8 cellular contexts compared by ENCODE assay signal in genomic region chr7:73433924-73434700, GRCh38. TPM values are rescaled to one million over a fixed set of nuclear protein-coding genes. Genes with fewer than 3 reads are reported as not detected.
DNase-seq lines count a peak whose midpoint lies in the region; ATAC-seq, FAIRE-seq and TF ChIP-seq lines count a peak whose summit lies in the region.

No MANE protein-coding gene starts in this region.

- no peaks in the 10 kb centered on the region for H3K27me3 ChIP-seq in astrocyte (ENCODE audit: insufficient read depth, low read length)
- H3K27me3 ChIP-seq in osteoblast (ENCODE audit: insufficient read depth, low read length): peaks cover 15% of the 10 kb centered on the region

- peak overlapping the region; percentile 60 for H3K9ac ChIP-seq in astrocyte (ENCODE audit: low read length)

- peaks cover 1% of the 10 kb centered on the region for H3K4me1 Mint-ChIP-seq in astrocyte (ENCODE audit: low read depth, unreplicated experiment)

- peaks cover 4% of the 10 kb centered on the region for H3K36me3 Mint-ChIP-seq in astrocyte (ENCODE audit: low read depth, unreplicated experiment)

- no peaks in the 10 kb centered on the region for H4K20me1 ChIP-seq in astrocyte (ENCODE audit: insufficient read depth, low read length)
- H4K20me1 ChIP-seq in osteoblast (ENCODE audit: insufficient read depth, low read length): peaks cover 5% of the 10 kb centered on the region

- H3K4me1 ChIP-seq in astrocyte (ENCODE audit: insufficient read depth, low read length) (peaks cover 15% of the 10 kb centered on the region), osteoblast (ENCODE audit: insufficient read depth, low read length) (no peaks in the 10 kb centered on the region)

- H3K27me3 Mint-ChIP-seq in astrocyte (ENCODE audit: low read depth, unreplicated experiment): peaks cover 12% of the 10 kb centered on the region

- H3K4me3 Mint-ChIP-seq in astrocyte (ENCODE audit: unreplicated experiment): no peak overlapping the region

- no peak overlapping the region for H3K27ac ChIP-seq in astrocyte (ENCODE audit: low read depth, low read length)
- no peak overlapping the region for H3K27ac ChIP-seq in osteoblast (ENCODE audit: low read depth, low read length)

- no peaks in the 10 kb centered on the region for H3K9me3 Mint-ChIP-seq in astrocyte (ENCODE audit: unreplicated experiment)

- FAIRE-seq in astrocyte (lab: Jason Lieb, UNC): no peak

- DNase-seq in NCI-H146 (lab: John Stamatoyannopoulos, UW): peak; percentile 65
- no peak for DNase-seq in NCI-H146 treated with DMSO at 0.1 percent for 48 hours (lab: John Stamatoyannopoulos, UW; ENCODE audit: unreplicated experiment)
- DNase-seq in astrocyte (ENCODE audit: low read depth): no peak
- DNase-seq in osteoblast (ENCODE audit: insufficient read length, low spot score, missing footprints): peak; percentile 82
- DNase-seq in central memory CD4-positive, alpha-beta T cell: no peak
- DNase-seq in occipital lobe (lab: John Stamatoyannopoulos, UW): no peak

- no peak for TF ChIP-seq POLR2A in GM18505 (IDR thresholded peaks at IDR 0.05; ENCODE audit: borderline replicate concordance, extremely low read depth, insufficient read depth, insufficient read length)

- H3K9me3 ChIP-seq in astrocyte (ENCODE audit: insufficient read depth, low read depth, low read length): peaks cover 4% of the 10 kb centered on the region
- no peaks in the 10 kb centered on the region for H3K9me3 ChIP-seq in osteoblast (ENCODE audit: low read depth, low read length)

- TF ChIP-seq CTCF in astrocyte (IDR thresholded peaks at IDR 0.05; ENCODE audit: insufficient read depth, low read depth, low read length) (no peak), osteoblast (IDR thresholded peaks at IDR 0.05; ENCODE audit: extremely low read depth, low read depth, low read length) (no peak)

- H3K4me3 ChIP-seq in astrocyte (ENCODE audit: insufficient read depth, low read depth, low read length) (peak overlapping the region; percentile 57), osteoblast (ENCODE audit: insufficient read depth, low read length) (peak overlapping the region; percentile 65)

- H3K36me3 ChIP-seq in astrocyte (ENCODE audit: insufficient read depth, low read length): no peaks in the 10 kb centered on the region
- peaks cover 3% of the 10 kb centered on the region for H3K36me3 ChIP-seq in osteoblast (ENCODE audit: insufficient read depth, low read length)

- H2AFZ ChIP-seq in astrocyte (ENCODE audit: low read depth, low read length) (peak overlapping the region; percentile 90), osteoblast (ENCODE audit: low read length) (peak overlapping the region; percentile 29)

- H3K79me2 ChIP-seq in astrocyte (ENCODE audit: insufficient read depth, low read length): no peaks in the 10 kb centered on the region
- no peaks in the 10 kb centered on the region for H3K79me2 ChIP-seq in osteoblast (ENCODE audit: insufficient read depth, low read length)

- H3K4me2 ChIP-seq in astrocyte (ENCODE audit: low read length): peak overlapping the region; percentile 83
- peak overlapping the region; percentile 72 for H3K4me2 ChIP-seq in osteoblast (ENCODE audit: insufficient read depth, low read length)

- no peak overlapping the region for H3K27ac Mint-ChIP-seq in astrocyte (ENCODE audit: unreplicated experiment)

- ATAC-seq in HG02870 (IDR thresholded peaks at IDR 0.05; ENCODE audit: unreplicated experiment) (peak; percentile 11), GM18505 (IDR thresholded peaks at IDR 0.05; ENCODE audit: unreplicated experiment) (no peak)

RNA-seq across cellular contexts. Expression of gene FZD9, which starts 0.5 kb away (rescaled TPM):
- 1.5 and 1.7 TPM in 2 replicates for total RNA-seq in astrocyte
- total RNA-seq in osteoblast: 0.29 and 0.36 TPM in 2 replicates
- 2.3 TPM for total RNA-seq in occipital lobe

Comparison
In these comparisons a context has a peak if more than half of its experiments do, and no peak if none do; other contexts are left out.
1. DNase-seq: peak in NCI-H146 (single experiment) and osteoblast (single experiment); none in NCI-H146 treated with DMSO at 0.1 percent for 48 hours (single experiment), astrocyte (single experiment), central memory CD4-positive, alpha-beta T cell (single experiment) and occipital lobe (single experiment).